12 cellular contexts compared by ENCODE assay signal in the genomic region with DNA sequence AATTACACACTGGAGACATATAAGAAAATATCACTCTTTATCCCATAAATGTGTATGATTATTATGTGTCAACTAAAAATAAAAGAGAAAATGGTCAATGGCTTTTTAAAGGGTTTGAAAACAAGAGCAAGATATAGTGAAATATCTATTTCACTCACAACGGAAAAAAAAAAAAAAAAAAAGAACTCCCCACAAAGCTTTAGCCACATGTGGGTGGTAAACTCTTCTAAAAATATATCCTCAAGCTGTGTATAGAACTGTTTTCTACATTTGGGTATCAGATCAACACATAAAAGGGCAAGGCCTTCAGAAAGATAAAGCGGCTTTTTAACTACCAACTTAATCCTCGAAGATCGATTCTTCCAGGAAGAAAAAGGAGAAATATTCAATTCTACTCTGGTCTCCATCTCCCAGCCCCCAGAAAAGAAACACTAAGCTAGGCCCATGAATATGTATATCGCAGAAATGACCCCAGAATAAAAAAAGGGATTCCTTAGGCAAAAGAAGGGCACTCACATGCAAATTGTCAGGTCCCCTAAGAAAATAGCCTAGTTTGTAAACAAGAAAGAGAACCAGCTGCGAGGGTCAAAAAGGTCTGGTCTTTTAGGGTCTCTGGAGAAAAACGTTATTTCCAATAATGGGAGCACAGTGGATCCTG. TPM values are rescaled to one million over a fixed set of nuclear protein-coding genes. Genes with fewer than 3 reads are reported as not detected.
DNase-seq lines count a peak whose midpoint lies in the region; ATAC-seq and TF ChIP-seq lines count a peak whose summit lies in the region.
"Had no signal": no experiment of that assay in that cellular context is flagged by ENCODE, and none has a peak within 500 bp of the region (broad histone marks: within the 10 kb centered on the region; RNA-seq: fewer than 3 reads in every experiment).

No MANE protein-coding gene starts in this region.

- peaks cover 66% of the 10 kb centered on the region for H4K20me1 ChIP-seq in OCI-LY3 (ENCODE audit: insufficient read depth, low read length)

- H2AFZ ChIP-seq in OCI-LY3 (ENCODE audit: low read depth, low read length), result no peak overlapping the region

- H3K9me3 Mint-ChIP-seq in activated CD8-positive, alpha-beta memory T cell treated with anti-CD3 and anti-CD28 coated beads, Interleukin-2, amount 10 ng/mL, durations not matched to agents 7 days and 5 days (ENCODE audit: low read depth), result no peaks in the 10 kb centered on the region
- H3K9me3 Mint-ChIP-seq: endodermal cell had no signal

- H3K27me3 ChIP-seq in OCI-LY3 (ENCODE audit: low read depth, low read length), result no peaks in the 10 kb centered on the region
- no peaks in the 10 kb centered on the region for H3K27me3 ChIP-seq in thoracic aorta (replicated peaks; ENCODE audit: insufficient read depth)

- H3K79me2 ChIP-seq in OCI-LY3 (ENCODE audit: low read length), result peaks cover 89% of the 10 kb centered on the region

- CTCF ChIA-PET in activated CD8-positive, alpha-beta memory T cell treated with anti-CD3 and anti-CD28 coated beads, Interleukin-2, amount 10 ng/mL, durations not matched to agents 7 days and 5 days (lab: Charles Lee), result interaction anchor here (0.7 to 4.0 kb wide), 10 partner anchors 10 to 618 kb away, joined by 3 to 30 read pairs (median 5); no protein-coding TSS in a partner anchor

- H3K4me3 ChIP-seq in OCI-LY3 (ENCODE audit: low read length) (peak overlapping the region; percentile 28), fibroblast of villous mesenchyme (ENCODE audit: low read depth, low read length) (peak overlapping the region; percentile 12), thoracic aorta (peak overlapping the region; percentile 93)

- H3K36me3 Mint-ChIP-seq in activated CD8-positive, alpha-beta memory T cell treated with anti-CD3 and anti-CD28 coated beads, Interleukin-2, amount 10 ng/mL, durations not matched to agents 7 days and 5 days, result peaks cover 22% of the 10 kb centered on the region

- no peaks in the 10 kb centered on the region for H3K9me3 ChIP-seq in OCI-LY3 (ENCODE audit: insufficient read depth, low read length)
- H3K9me3 ChIP-seq in thoracic aorta, result no peaks in the 10 kb centered on the region
- H3K9me3 ChIP-seq: SK-N-SH had no signal

- DNase-seq in activated CD8-positive, alpha-beta memory T cell treated with anti-CD3 and anti-CD28 coated beads, Interleukin-2, amount 10 ng/mL, durations not matched to agents 7 days and 5 days, result no peak
- no peak for DNase-seq in activated CD8-positive, alpha-beta memory T cell treated with anti-CD3 and anti-CD28 coated beads, Interleukin-2, amount 50 U/mL, for 4 hours
- DNase-seq in fibroblast of villous mesenchyme (ENCODE audit: low read depth) (no peak), thoracic aorta (ENCODE audit: low spot score) (no peak), CD1c-positive myeloid dendritic cell (ENCODE audit: extremely low spot score) (no peak), HuH-7.5 (ENCODE audit: low spot score) (no peak)
- DNase-seq: ACHN, endodermal cell, SK-N-SH had no signal

- peak overlapping the region; percentile 82 for H3K27ac Mint-ChIP-seq in activated CD8-positive, alpha-beta memory T cell treated with anti-CD3 and anti-CD28 coated beads, Interleukin-2, amount 10 ng/mL, durations not matched to agents 7 days and 5 days
- H3K27ac Mint-ChIP-seq: endodermal cell, progenitor cell of endocrine pancreas had no signal

- no peaks in the 10 kb centered on the region for H3K27me3 Mint-ChIP-seq in activated CD8-positive, alpha-beta memory T cell treated with anti-CD3 and anti-CD28 coated beads, Interleukin-2, amount 10 ng/mL, durations not matched to agents 7 days and 5 days
- H3K27me3 Mint-ChIP-seq: progenitor cell of endocrine pancreas had no signal

- no peak overlapping the region for H3K9ac ChIP-seq in OCI-LY3 (ENCODE audit: low read length)
- H3K9ac ChIP-seq: SK-N-SH had no signal

- H3K36me3 ChIP-seq in OCI-LY3 (replicated peaks; ENCODE audit: low read depth, low read length), result peaks cover 28% of the 10 kb centered on the region
- H3K36me3 ChIP-seq in thoracic aorta, result no peaks in the 10 kb centered on the region

- no peak for TF ChIP-seq CTCF in OCI-LY3 (IDR thresholded peaks at IDR 0.05; ENCODE audit: low read depth, low read length)
- no peak for TF ChIP-seq CTCF in fibroblast of villous mesenchyme (IDR thresholded peaks at IDR 0.05; ENCODE audit: insufficient read depth, low read depth, low read length)
- no peak for TF ChIP-seq CTCF in thoracic aorta (IDR thresholded peaks at IDR 0.05)

- H3K4me3 Mint-ChIP-seq in activated CD8-positive, alpha-beta memory T cell treated with anti-CD3 and anti-CD28 coated beads, Interleukin-2, amount 10 ng/mL, durations not matched to agents 7 days and 5 days, result peak overlapping the region; percentile 57
- H3K4me3 Mint-ChIP-seq: endodermal cell had no signal

- no peak for ATAC-seq in activated CD8-positive, alpha-beta memory T cell treated with anti-CD3 and anti-CD28 coated beads, Interleukin-2, amount 10 ng/mL, durations not matched to agents 7 days and 5 days
- no peak for ATAC-seq in thoracic aorta (ENCODE audit: insufficient number of reproducible peaks, low FRiP score, low read depth)
- ATAC-seq in HG03196 (IDR thresholded peaks at IDR 0.05; ENCODE audit: unreplicated experiment), result no peak

- peaks cover 47% of the 10 kb centered on the region for H3K4me1 ChIP-seq in OCI-LY3 (ENCODE audit: low read length)
- H3K4me1 ChIP-seq in thoracic aorta (ENCODE audit: control insufficient read depth in 1 of 2, low read depth in 2 of 2), result peaks cover 32 to 65% of the 10 kb centered on the region in 2 donors

- H3K27ac ChIP-seq in OCI-LY3 (ENCODE audit: low read length) (no peak overlapping the region), thoracic aorta (peak overlapping the region in 1 of 2 donors; percentile 34)

- peak overlapping the region; percentile 84 for H3K4me2 ChIP-seq in OCI-LY3 (ENCODE audit: low read length)
- H3K4me2 ChIP-seq: SK-N-SH had no signal

- peaks cover 66% of the 10 kb centered on the region for H3K4me1 Mint-ChIP-seq in activated CD8-positive, alpha-beta memory T cell treated with anti-CD3 and anti-CD28 coated beads, Interleukin-2, amount 10 ng/mL, durations not matched to agents 7 days and 5 days

RNA-seq across cellular contexts. Expression of gene LITAF, which starts 4.4 kb away (rescaled TPM):
- total RNA-seq in activated CD8-positive, alpha-beta memory T cell treated with anti-CD3 and anti-CD28 coated beads, Interleukin-2, amount 10 ng/mL, durations not matched to agents 7 days and 5 days, result 100 to 1,000 TPM in 1 of 2 experiments, 10 to 100 TPM in 1; 91.4 to 155 TPM
- total RNA-seq in fibroblast of villous mesenchyme, result 45.7 and 96.7 TPM in 2 replicates
- 100 to 1,000 TPM; 124 to 146 TPM for total RNA-seq in thoracic aorta

Comparison
In these comparisons a context has a peak if more than half of its experiments do, and no peak if none do; other contexts are left out.
1. H3K4me3 ChIP-seq: peak in every context shown above with its lines; median percentile 93 in thoracic aorta; 28 in OCI-LY3; 12 in fibroblast of villous mesenchyme.